In genomic region chr12:26790645-26790994, GRCh38 we compare ENCODE assay signal across 20 cellular contexts. TPM values are rescaled to one million over a fixed set of nuclear protein-coding genes. Genes with fewer than 3 reads are reported as not detected.
DNase-seq lines count a peak whose midpoint lies in the region; ATAC-seq, FAIRE-seq and TF ChIP-seq lines count a peak whose summit lies in the region.
"Had no signal": no experiment of that assay in that cellular context is flagged by ENCODE, and none has a peak within 500 bp of the region (broad histone marks: within the 10 kb centered on the region; RNA-seq: fewer than 3 reads in every experiment).

No MANE protein-coding gene starts in this region.

- H3K27ac ChIP-seq in A549 (no peak overlapping the region), MM.1S (ENCODE audit: low read length) (no peak overlapping the region)
- H3K27ac ChIP-seq: PC-9 had no signal

- CTCF ChIA-PET in A549 (lab: Yijun Ruan, JAX): interaction anchor here (1.3 kb wide), 1 partner anchor 9 kb away, joined by 4 read pairs; no protein-coding TSS in a partner anchor

- H3K27me3 Mint-ChIP-seq in mesothelial cell of epicardium (ENCODE audit: low read depth): no peaks in the 10 kb centered on the region
- H3K27me3 Mint-ChIP-seq: activated CD4-positive, alpha-beta T cell treated with anti-CD3 and anti-CD28 coated beads, Interleukin-2, amount 10 ng/mL, durations not matched to agents 24 days and 14 days; type B pancreatic cell had no signal

- H3K9me3 Mint-ChIP-seq in mesothelial cell of epicardium: no peaks in the 10 kb centered on the region
- H3K9me3 Mint-ChIP-seq: activated CD4-positive, alpha-beta T cell treated with anti-CD3 and anti-CD28 coated beads, Interleukin-2, amount 10 ng/mL, durations not matched to agents 24 days and 14 days; activated naive CD4-positive, alpha-beta T cell treated with anti-CD3 and anti-CD28 coated beads for 36 hours; CD8-positive, alpha-beta T cell; stimulated activated effector memory CD8-positive, alpha-beta T cell treated with anti-CD3 and anti-CD28 coated beads, Interleukin-12 subunit alpha, Interleukin-12 subunit beta, amount 100 ng/mL, for 72 hours had no signal

- H3K27ac Mint-ChIP-seq in mesothelial cell of epicardium: peak overlapping the region; percentile 52
- H3K27ac Mint-ChIP-seq: activated CD4-positive, alpha-beta T cell treated with anti-CD3 and anti-CD28 coated beads, Interleukin-2, amount 10 ng/mL, durations not matched to agents 24 days and 14 days; activated naive CD4-positive, alpha-beta T cell treated with anti-CD3 and anti-CD28 coated beads for 36 hours; CD8-positive, alpha-beta T cell; stimulated activated effector memory CD8-positive, alpha-beta T cell treated with anti-CD3 and anti-CD28 coated beads, Interleukin-12 subunit alpha, Interleukin-12 subunit beta, amount 100 ng/mL, for 72 hours had no signal

- POLR2A ChIA-PET in A549 (lab: Yijun Ruan, JAX): no interaction called here

- no peaks in the 10 kb centered on the region for H3K9me2 ChIP-seq in MM.1S (replicated peaks; ENCODE audit: insufficient read depth, low read length)
- H3K9me2 ChIP-seq: SK-N-SH had no signal

- TF ChIP-seq CTCF in A549 (IDR thresholded peaks at IDR 0.05) (no peak), mesothelial cell of epicardium (IDR thresholded peaks at IDR 0.05; ENCODE audit: unreplicated experiment) (no peak), MM.1S (IDR thresholded peaks at IDR 0.05; ENCODE audit: low read length) (no peak)

- H2AFZ ChIP-seq in MM.1S (ENCODE audit: low read length): no peak overlapping the region
- H2AFZ ChIP-seq: PC-9 had no signal

- H3K9ac ChIP-seq in MM.1S (ENCODE audit: low read length): no peak overlapping the region
- H3K9ac ChIP-seq: SK-N-SH had no signal

- H3K4me3 Mint-ChIP-seq in mesothelial cell of epicardium: no peak overlapping the region
- H3K4me3 Mint-ChIP-seq: activated CD4-positive, alpha-beta T cell treated with anti-CD3 and anti-CD28 coated beads, Interleukin-2, amount 10 ng/mL, durations not matched to agents 24 days and 14 days; activated naive CD4-positive, alpha-beta T cell treated with anti-CD3 and anti-CD28 coated beads for 36 hours; CD8-positive, alpha-beta T cell; stimulated activated effector memory CD8-positive, alpha-beta T cell treated with anti-CD3 and anti-CD28 coated beads, Interleukin-12 subunit alpha, Interleukin-12 subunit beta, amount 100 ng/mL, for 72 hours; type B pancreatic cell had no signal

- in situ Hi-C loops in HAP-1 (cut with MboI; ENCODE audit: low sequenced_read_pairs): no loop called here

- H3K4me2 ChIP-seq in A549 (peak overlapping the region; percentile 58), MM.1S (ENCODE audit: low read depth, low read length) (no peak overlapping the region)
- H3K4me2 ChIP-seq: PC-9 had no signal

- no peak for TF ChIP-seq RAD21 in A549 (conservative IDR thresholded peaks at IDR 0.05 in 1 of 2, IDR thresholded peaks at IDR 0.05 in 1 of 2)

- peaks cover 5% of the 10 kb centered on the region; the same call in 1 of the 2 replicates for H3F3A ChIP-seq in MM.1S (ENCODE audit: insufficient read depth, low read length)

- H3K4me3 ChIP-seq in A549 (no peak overlapping the region), HAP-1 (no peak overlapping the region), MM.1S (ENCODE audit: low read length) (no peak overlapping the region)
- H3K4me3 ChIP-seq: esophagus muscularis mucosa, PC-9 had no signal

- peaks cover 11% of the 10 kb centered on the region for H3K36me3 Mint-ChIP-seq in mesothelial cell of epicardium

- H3K4me1 ChIP-seq in A549 (peaks cover 46% of the 10 kb centered on the region), HAP-1 (peaks cover 14% of the 10 kb centered on the region), MM.1S (ENCODE audit: low read length) (peaks cover 11% of the 10 kb centered on the region)

- DNase-seq in A549 (ENCODE audit: low read depth in 1 of 2, low spot score in 1 of 2): no peak
- DNase-seq in H4 (ENCODE audit: low spot score): peak; percentile 50
- peak; percentile 35 for DNase-seq in astrocyte of the hippocampus (ENCODE audit: low read depth, low spot score)
- no peak for DNase-seq in mesothelial cell of epicardium (ENCODE audit: low spot score in 2 of 2, unreplicated experiment in 2 of 2)
- DNase-seq in HAP-1 (ENCODE audit: low spot score in 2 of 2): no peak
- no peak for DNase-seq in hypothalamus (lab: John Stamatoyannopoulos, UW)
- DNase-seq in MM.1S: no peak
- no peak for DNase-seq in DMS79 (lab: John Stamatoyannopoulos, UW)
- DNase-seq: activated CD4-positive, alpha-beta T cell treated with anti-CD3 and anti-CD28 coated beads, Interleukin-2, amount 10 ng/mL, durations not matched to agents 24 days and 14 days; activated naive CD4-positive, alpha-beta T cell treated with anti-CD3 and anti-CD28 coated beads for 36 hours; CD8-positive, alpha-beta T cell; GDM1; head of caudate nucleus; NCI-H1092; NCI-H69; SK-N-SH had no signal

- H3K36me3 ChIP-seq in HAP-1 (replicated peaks): no peaks in the 10 kb centered on the region
- no peaks in the 10 kb centered on the region for H3K36me3 ChIP-seq in MM.1S (replicated peaks; ENCODE audit: insufficient read depth, low read length)
- H3K36me3 ChIP-seq: esophagus muscularis mucosa had no signal

- H3K4me1 Mint-ChIP-seq in mesothelial cell of epicardium: peaks cover 38% of the 10 kb centered on the region

- ATAC-seq in A549: no peak
- ATAC-seq: CD8-positive, alpha-beta T cell; stimulated activated effector memory CD8-positive, alpha-beta T cell treated with anti-CD3 and anti-CD28 coated beads, Interleukin-12 subunit alpha, Interleukin-12 subunit beta, amount 100 ng/mL, for 72 hours had no signal

- no peak for FAIRE-seq in A549 (lab: Jason Lieb, UNC)

- TF ChIP-seq POLR2A in A549 (IDR thresholded peaks at IDR 0.05; ENCODE audit: low read length): no peak

- no peak for TF ChIP-seq EP300 in A549 (IDR thresholded peaks at IDR 0.05)

- H3K9me3 ChIP-seq in A549: no peaks in the 10 kb centered on the region
- H3K9me3 ChIP-seq in HAP-1: no peaks in the 10 kb centered on the region
- H3K9me3 ChIP-seq in MM.1S (replicated peaks; ENCODE audit: insufficient read depth, low read length): no peaks in the 10 kb centered on the region
- H3K9me3 ChIP-seq: esophagus muscularis mucosa, SK-N-SH had no signal

- H3K79me2 ChIP-seq in MM.1S (ENCODE audit: low read length): no peaks in the 10 kb centered on the region

- 97% methylated on average over 1 of the region's 1 CpG for WGBS in A549 (ENCODE audit: missing lambda C conversion rate)

- no peaks in the 10 kb centered on the region for H4K20me1 ChIP-seq in MM.1S (ENCODE audit: insufficient read depth, low read length)

- H3K27me3 ChIP-seq in HAP-1 (ENCODE audit: low read depth) (no peaks in the 10 kb centered on the region), MM.1S (replicated peaks; ENCODE audit: insufficient read depth, low read length) (no peaks in the 10 kb centered on the region)
- H3K27me3 ChIP-seq: esophagus muscularis mucosa had no signal

TF ChIP-seq in A549, 52 proteins besides CTCF, POLR2A, EP300 and RAD21:
- TF ChIP-seq ZFP36 (IDR thresholded peaks at IDR 0.05; ENCODE audit: borderline replicate concordance, partially characterized antibody): no peak
- no peak for TF ChIP-seq NR3C1 (IDR thresholded peaks at IDR 0.05)
- TF ChIP-seq SMC3 (IDR thresholded peaks at IDR 0.05): no peak
- TF ChIP-seq NPAS2 (CRISPR knock-in tag; IDR thresholded peaks at IDR 0.05; ENCODE audit: borderline replicate concordance): no peak
- no peak for TF ChIP-seq NFE2L2 (conservative IDR thresholded peaks at IDR 0.05; ENCODE audit: low read length)
- TF ChIP-seq CHD4 (IDR thresholded peaks at IDR 0.05; ENCODE audit: borderline replicate concordance): no peak
- TF ChIP-seq MAFK (IDR thresholded peaks at IDR 0.05; ENCODE audit: partially characterized antibody): no peak
- TF ChIP-seq PHF8 (IDR thresholded peaks at IDR 0.05; ENCODE audit: borderline replicate concordance, low read depth): no peak
- no peak for TF ChIP-seq GATA3 (IDR thresholded peaks at IDR 0.05; ENCODE audit: borderline replicate concordance)
- TF ChIP-seq HEYL (CRISPR knock-in tag; IDR thresholded peaks at IDR 0.05): no peak

RNA-seq across cellular contexts. Expression of gene ITPR2, which starts 42.4 kb away (rescaled TPM):
- polyA plus RNA-seq in A549 (2011; rRNA removed) (6.0 and 8.1 TPM in 2 replicates), A549 (2017; fragmentation: RNase III; extraction: RNeasy Plus Mini Kit Qiagen cat#74134 plus additional on column Dnase treatment) (3.1 to 4.4 TPM (median 3.9 TPM) in 3 replicates)
- polyA plus RNA-seq in A549 (2012; cell fraction: cytosol; rRNA removed): 0.75 and 0.93 TPM in 2 replicates
- polyA plus RNA-seq in A549 (2012; cell fraction: nucleus; rRNA removed): 0.72 and 1.0 TPM in 2 replicates
- 11.8 and 13.6 TPM in 2 replicates for polyA minus RNA-seq in A549 (2011; rRNA and poly(A)+ RNA removed)
- total RNA-seq in H4 (2014; rRNA removed; shearing (Covaris generic)): 6.0 and 9.3 TPM in 2 replicates
- total RNA-seq in mesothelial cell of epicardium: 54.3 to 63.9 TPM (median 62.3 TPM) in 3 replicates

Comparison
In these comparisons a context has a peak if more than half of its experiments do, and no peak if none do; other contexts are left out.
1. DNase-seq: peak in H4 (single experiment) and astrocyte of the hippocampus (single experiment); none in A549 (0 of 2), mesothelial cell of epicardium (0 of 2), HAP-1 (0 of 2), hypothalamus (0 of 51), MM.1S (single experiment) and DMS79 (single experiment).